In the genomic region with DNA sequence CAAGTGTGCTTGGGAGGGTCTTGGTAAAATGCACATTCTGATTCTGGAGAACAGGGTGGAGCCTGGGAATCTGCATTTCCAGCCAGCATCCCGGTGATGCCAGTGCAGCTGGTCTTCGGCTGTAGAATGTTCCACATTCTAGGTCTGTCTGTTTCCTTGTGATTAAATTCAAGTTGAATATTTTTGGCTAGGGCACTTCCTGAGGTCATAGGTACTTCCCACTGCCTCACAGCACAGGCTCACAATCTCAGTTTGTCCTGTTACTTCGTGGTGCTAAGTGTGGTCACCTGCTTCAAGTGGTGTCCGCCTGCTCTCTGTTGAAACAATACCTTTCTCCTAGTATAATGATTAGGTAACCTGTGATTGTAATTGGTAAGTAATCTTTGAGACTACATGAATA, we compare ENCODE assay signal across 11 cellular contexts. TPM values are rescaled to one million over a fixed set of nuclear protein-coding genes. Genes with fewer than 3 reads are reported as not detected.
DNase-seq lines count a peak whose midpoint lies in the region; ATAC-seq, FAIRE-seq and TF ChIP-seq lines count a peak whose summit lies in the region.
"Had no signal": no experiment of that assay in that cellular context is flagged by ENCODE, and none has a peak within 500 bp of the region (broad histone marks: within the 10 kb centered on the region; RNA-seq: fewer than 3 reads in every experiment).

No MANE protein-coding gene starts in this region.

- dilution Hi-C loops in keratinocyte (cut with MboI; ENCODE audit: extremely low pct_ligation_motif_present, low sequenced_read_pairs) = no loop called here

- H3K79me2 ChIP-seq in keratinocyte (ENCODE audit: control insufficient read depth, insufficient read depth, low read length) (peaks cover 98% of the 10 kb centered on the region), smooth muscle cell (ENCODE audit: low read depth) (peaks cover 87% of the 10 kb centered on the region)

- H3K27me3 ChIP-seq in HUES6 (ENCODE audit: control insufficient read depth, insufficient read depth, low read length) = no peaks in the 10 kb centered on the region
- H3K27me3 ChIP-seq in body of pancreas = no peaks in the 10 kb centered on the region
- no peaks in the 10 kb centered on the region for H3K27me3 ChIP-seq in keratinocyte (ENCODE audit: control insufficient read depth, extremely low read depth, insufficient read depth, low read length)
- H3K27me3 ChIP-seq in smooth muscle cell (ENCODE audit: low read depth) = no peaks in the 10 kb centered on the region

- DNase-seq in body of pancreas (peak; percentile 38 to 65 (median 44)), keratinocyte (ENCODE audit: low read depth, low spot score) (no peak), smooth muscle cell (lab: John Stamatoyannopoulos, UW; ENCODE audit: unreplicated experiment) (no peak), GM10248 (ENCODE audit: extremely low spot score) (no peak), NK-92 (lab: John Stamatoyannopoulos, UW; ENCODE audit: unreplicated experiment) (no peak), NCI-H2029 treated with DMSO at 0.1 percent for 48 hours (lab: John Stamatoyannopoulos, UW) (no peak)
- no peak for DNase-seq in activated CD4-positive, alpha-beta T cell treated with anti-CD3 and anti-CD28 coated beads, Interleukin-2, amount 10 ng/mL, durations not matched to agents 24 days and 14 days
- DNase-seq: activated CD8-positive, alpha-beta memory T cell treated with anti-CD3 and anti-CD28 coated beads for 24 hours had no signal

- ATAC-seq in body of pancreas = peak; percentile 52

- no peak for TF ChIP-seq POLR2A in body of pancreas (IDR thresholded peaks at IDR 0.05)

- 31 to 49% methylated on average over 4 of the region's 4 CpGs for WGBS in body of pancreas, 2 donors
- 56% methylated on average over 4 of the region's 4 CpGs for WGBS in smooth muscle cell (ENCODE audit: low lambda C conversion rate)

- H3K4me1 ChIP-seq in HUES6 (ENCODE audit: control insufficient read depth, insufficient read depth, low read length) = peaks cover 69% of the 10 kb centered on the region
- peaks cover 67% of the 10 kb centered on the region for H3K4me1 ChIP-seq in body of pancreas
- H3K4me1 ChIP-seq in keratinocyte (ENCODE audit: control insufficient read depth, extremely low read depth, insufficient read depth, low read length) = peaks cover 77% of the 10 kb centered on the region
- H3K4me1 ChIP-seq in smooth muscle cell (ENCODE audit: low read depth) = peaks cover 42% of the 10 kb centered on the region

- H3K27ac Mint-ChIP-seq in activated CD4-positive, alpha-beta T cell treated with anti-CD3 and anti-CD28 coated beads, Interleukin-2, amount 10 ng/mL, durations not matched to agents 24 days and 14 days = no peak overlapping the region
- H3K27ac Mint-ChIP-seq: IgD-negative memory B cell had no signal

- H3K36me3 Mint-ChIP-seq in activated CD4-positive, alpha-beta T cell treated with anti-CD3 and anti-CD28 coated beads, Interleukin-2, amount 10 ng/mL, durations not matched to agents 24 days and 14 days (ENCODE audit: low read depth) = no peaks in the 10 kb centered on the region

- CTCF ChIA-PET in GM10248 (lab: Yijun Ruan, JAX) = interaction anchor here (1.2 kb wide), 1 partner anchor 28 kb away, joined by 3 read pairs; no protein-coding TSS in a partner anchor

- peaks cover 71% of the 10 kb centered on the region for H4K20me1 ChIP-seq in keratinocyte (ENCODE audit: control insufficient read depth, extremely low read depth, insufficient read depth, low read length)
- H4K20me1 ChIP-seq in smooth muscle cell (ENCODE audit: low read depth) = peaks cover 30% of the 10 kb centered on the region

- H3K36me3 ChIP-seq in HUES6 (ENCODE audit: control insufficient read depth, insufficient read depth, low read length) = no peaks in the 10 kb centered on the region
- no peaks in the 10 kb centered on the region for H3K36me3 ChIP-seq in body of pancreas (replicated peaks in 1 of 2; ENCODE audit: insufficient read depth in 1 of 2, low read depth in 2 of 2)
- H3K36me3 ChIP-seq in keratinocyte (ENCODE audit: control insufficient read depth in 2 of 2, extremely low read depth in 1 of 2, insufficient read depth in 2 of 2, low read length in 2 of 2) = peaks cover 10 to 32% of the 10 kb centered on the region in 2 experiments
- H3K36me3 ChIP-seq in smooth muscle cell (ENCODE audit: low read depth) = no peaks in the 10 kb centered on the region

- H3F3A ChIP-seq in smooth muscle cell (ENCODE audit: low read depth) = peaks cover 52% of the 10 kb centered on the region

- no peak for FAIRE-seq in keratinocyte (lab: Jason Lieb, UNC)

- H3K4me3 ChIP-seq in HUES6 (ENCODE audit: low read depth, low read length) (no peak overlapping the region), body of pancreas (no peak overlapping the region), keratinocyte (ENCODE audit: control insufficient read depth in 2 of 3, extremely low read depth in 1 of 3, insufficient read depth in 2 of 3, low read depth in 1 of 3, low read length in 3 of 3) (peak overlapping the region in 2 of 3 experiments; percentile 2 to 6), smooth muscle cell (no peak overlapping the region)

- H3K9me3 ChIP-seq in HUES6 (ENCODE audit: control insufficient read depth, insufficient read depth, low read depth, low read length) = no peaks in the 10 kb centered on the region
- H3K9me3 ChIP-seq in body of pancreas = no peaks in the 10 kb centered on the region
- no peaks in the 10 kb centered on the region for H3K9me3 ChIP-seq in keratinocyte (ENCODE audit: control insufficient read depth, low read depth, low read length)
- no peaks in the 10 kb centered on the region for H3K9me3 ChIP-seq in smooth muscle cell (replicated peaks; ENCODE audit: low read depth)

- H3K4me2 ChIP-seq in keratinocyte (ENCODE audit: control insufficient read depth, extremely low read depth, insufficient read depth, low read depth, low read length) = peak overlapping the region; percentile 90
- peak overlapping the region; percentile 76 for H3K4me2 ChIP-seq in smooth muscle cell

- H3K27me3 Mint-ChIP-seq in activated CD4-positive, alpha-beta T cell treated with anti-CD3 and anti-CD28 coated beads, Interleukin-2, amount 10 ng/mL, durations not matched to agents 24 days and 14 days = no peaks in the 10 kb centered on the region
- H3K27me3 Mint-ChIP-seq: central memory CD8-positive, alpha-beta T cell; IgD-negative memory B cell had no signal

- H3K9ac ChIP-seq in HUES6 (ENCODE audit: low read length) (peak overlapping the region; percentile 62), keratinocyte (ENCODE audit: control insufficient read depth, extremely low read depth, insufficient read depth, low read length) (peak overlapping the region; percentile 80), smooth muscle cell (ENCODE audit: low read depth) (peak overlapping the region; percentile 89)

- intact Hi-C loops in body of pancreas (cut with DNase I) = no loop called here
- intact Hi-C loops in activated CD4-positive, alpha-beta T cell treated with anti-CD3 and anti-CD28 coated beads, Interleukin-2, amount 10 ng/mL, durations not matched to agents 24 days and 14 days (cut with micrococcal nuclease) = no loop called here

- H3K27ac ChIP-seq in HUES6 (ENCODE audit: low read depth, low read length) (peak overlapping the region; percentile 82), body of pancreas (peak overlapping the region; percentile 90 to 97 (median 94)), keratinocyte (ENCODE audit: control insufficient read depth, insufficient read depth, low read length) (peak overlapping the region; percentile 93), smooth muscle cell (ENCODE audit: low read depth) (peak overlapping the region; percentile 96)

- peaks cover 15% of the 10 kb centered on the region for H3K4me1 Mint-ChIP-seq in activated CD4-positive, alpha-beta T cell treated with anti-CD3 and anti-CD28 coated beads, Interleukin-2, amount 10 ng/mL, durations not matched to agents 24 days and 14 days

- TF ChIP-seq CTCF in body of pancreas (IDR thresholded peaks at IDR 0.05) = no peak
- no peak for TF ChIP-seq CTCF in keratinocyte (optimal IDR thresholded peaks at IDR 0.05 in 1 of 3, IDR thresholded peaks at IDR 0.05 in 1 of 3, conservative IDR thresholded peaks at IDR 0.05 in 1 of 3; ENCODE audit: extremely low read depth in 1 of 3, insufficient read depth in 2 of 3, low read length in 3 of 3)
- no peak for TF ChIP-seq CTCF in smooth muscle cell (IDR thresholded peaks at IDR 0.05; ENCODE audit: borderline replicate concordance, insufficient read depth, poor library complexity, severe bottlenecking)
- TF ChIP-seq CTCF in GM10248 (IDR thresholded peaks at IDR 0.05; ENCODE audit: control extremely low read depth, extremely low read depth, low read depth, missing control alignments) = no peak

- no peaks in the 10 kb centered on the region for H3K9me3 Mint-ChIP-seq in activated CD4-positive, alpha-beta T cell treated with anti-CD3 and anti-CD28 coated beads, Interleukin-2, amount 10 ng/mL, durations not matched to agents 24 days and 14 days
- H3K9me3 Mint-ChIP-seq: central memory CD8-positive, alpha-beta T cell; IgD-negative memory B cell had no signal

- POLR2A ChIA-PET in GM10248 (lab: Yijun Ruan, JAX) = no interaction called here

- no peak overlapping the region for H2AFZ ChIP-seq in keratinocyte (ENCODE audit: control insufficient read depth, low read length)
- H2AFZ ChIP-seq in smooth muscle cell (ENCODE audit: low read depth) = no peak overlapping the region

- peaks cover 12% of the 10 kb centered on the region for H3K9me1 ChIP-seq in keratinocyte (ENCODE audit: control insufficient read depth, extremely low read depth, insufficient read depth, low read length)

- no peak overlapping the region for H3K4me3 Mint-ChIP-seq in activated CD4-positive, alpha-beta T cell treated with anti-CD3 and anti-CD28 coated beads, Interleukin-2, amount 10 ng/mL, durations not matched to agents 24 days and 14 days
- H3K4me3 Mint-ChIP-seq: central memory CD8-positive, alpha-beta T cell; IgD-negative memory B cell had no signal

RNA-seq across cellular contexts. Expression of a gene that starts 40.1 kb away (rescaled TPM):
- total RNA-seq in body of pancreas = 100 to 1,000 TPM; 104 to 121 TPM
- polyA plus RNA-seq in keratinocyte = 271 to 566 TPM (median 289 TPM) in 3 replicates
- 139 TPM for polyA plus RNA-seq in keratinocyte (2011; ENCODE audit: low read depth)
- 224 and 242 TPM in 2 replicates for polyA plus RNA-seq in keratinocyte (2011; cell fraction: cytosol; rRNA removed)
- 1,762 and 1,792 TPM in 2 replicates for polyA plus RNA-seq in keratinocyte (2011; cell fraction: nucleus; rRNA removed)
- polyA plus RNA-seq in keratinocyte (2012; ENCODE audit: low replicate concordance) = 243 and 645 TPM in 2 replicates
- polyA minus RNA-seq in keratinocyte = 1,184 to 1,540 TPM (median 1,356 TPM) in 3 replicates
- 873 TPM for polyA minus RNA-seq in keratinocyte (2011; cell fraction: cytosol; rRNA and poly(A)+ RNA removed)
- polyA minus RNA-seq in keratinocyte (2011; cell fraction: nucleus; rRNA and poly(A)+ RNA removed) = 2,395 and 3,178 TPM in 2 replicates
- total RNA-seq in smooth muscle cell = 106 and 145 TPM in 2 replicates
- 52.7 and 85.9 TPM in 2 replicates for polyA plus RNA-seq in smooth muscle cell
- 22.8 and 23.9 TPM in 2 replicates for total RNA-seq in activated CD4-positive, alpha-beta T cell treated with anti-CD3 and anti-CD28 coated beads, Interleukin-2, amount 10 ng/mL, durations not matched to agents 24 days and 14 days

Comparison
In these comparisons a context has a peak if more than half of its experiments do, and no peak if none do; other contexts are left out.
1. H3K4me3 ChIP-seq: peak in keratinocyte (2 of 3); none in HUES6 (single experiment), body of pancreas (0 of 2) and smooth muscle cell (single experiment).
2. DNase-seq: peak in body of pancreas (4 of 4); none in keratinocyte (single experiment), smooth muscle cell (single experiment), GM10248 (single experiment), activated CD4-positive, alpha-beta T cell treated with anti-CD3 and anti-CD28 coated beads, Interleukin-2, amount 10 ng/mL, durations not matched to agents 24 days and 14 days (single experiment), NK-92 (single experiment) and NCI-H2029 treated with DMSO at 0.1 percent for 48 hours (single experiment).
3. Peak in every context shown above with its lines, with median percentiles within 50 percentile points of each other: H3K27ac ChIP-seq and H3K9ac ChIP-seq.